25 cellular contexts compared by ENCODE assay signal in genomic region chr1:210081494-210081893, GRCh38.
"Had no signal": no experiment of that assay in that cellular context is flagged by ENCODE, and none has a peak within 500 bp of the region (broad histone marks: within the 10 kb centered on the region; RNA-seq: fewer than 3 reads in every experiment).

No MANE protein-coding gene starts in this region.

- H3K27me3 ChIP-seq: adrenal gland, body of pancreas, esophagus squamous epithelium, gastroesophageal sphincter had no signal

- H3K4me3 ChIP-seq: adrenal gland, body of pancreas, esophagus squamous epithelium, gastroesophageal sphincter had no signal

- H3K27ac ChIP-seq: adrenal gland, body of pancreas, epithelial cell of prostate, esophagus squamous epithelium, gastroesophageal sphincter had no signal

- H3K9me3 ChIP-seq: adrenal gland, body of pancreas, esophagus squamous epithelium, gastroesophageal sphincter had no signal

- DNase-seq: activated CD4-positive, alpha-beta memory T cell treated with anti-CD3 and anti-CD28 coated beads for 36 hours; activated CD4-positive, alpha-beta T cell treated with anti-CD3 and anti-CD28 coated beads for 36 hours; activated CD4-positive, alpha-beta T cell treated with anti-CD3 and anti-CD28 coated beads, Interleukin-2, amount 10 ng/mL, durations not matched to agents 24 days and 14 days; activated CD4-positive, CD25-positive, alpha-beta regulatory T cell; activated CD4-positive, CD25-positive, alpha-beta regulatory T cell treated with anti-CD3 and anti-CD28 coated beads, Interleukin-2, amount 50 U/mL, for 72 hours; activated CD8-positive, alpha-beta memory T cell treated with anti-CD3 and anti-CD28 coated beads, Interleukin-2, amount 10 ng/mL, durations not matched to agents 7 days and 5 days; activated CD8-positive, alpha-beta memory T cell treated with anti-CD3 and anti-CD28 coated beads, Interleukin-2, amount 50 U/mL, for 4 hours; activated CD8-positive, alpha-beta T cell treated with anti-CD3 and anti-CD28 coated beads, Interleukin-2, amount 10 ng/mL, durations not matched to agents 7 days and 5 days; activated effector memory CD4-positive, alpha-beta T cell treated with anti-CD3 and anti-CD28 coated beads, Interleukin-2, amount 50 U/mL, for 16 hours; activated naive CD4-positive, alpha-beta T cell treated with anti-CD3 and anti-CD28 coated beads for 36 hours; activated naive CD8-positive, alpha-beta T cell treated with anti-CD3 and anti-CD28 coated beads for 36 hours; activated naive CD8-positive, alpha-beta T cell treated with anti-CD3 and anti-CD28 coated beads, Interleukin-2, amount 50 U/mL, for 24 hours; activated T-cell treated with anti-CD3 and anti-CD28 coated beads, Interleukin-2, amount 50 U/mL, for 1 hour; activated T-cell treated with anti-CD3 and anti-CD28 coated beads, Interleukin-2, amount 50 U/mL, for 48 hours; adrenal gland; amygdala; aorta; body of pancreas; caudate nucleus; effector CD8-positive, alpha-beta T cell; esophagus squamous epithelium; foreskin melanocyte; hippocampal formation had no signal

- H3K4me1 ChIP-seq: adrenal gland, body of pancreas, esophagus squamous epithelium, gastroesophageal sphincter had no signal

- H3K36me3 ChIP-seq: adrenal gland, esophagus squamous epithelium, gastroesophageal sphincter had no signal

- ATAC-seq: activated CD4-positive, alpha-beta T cell treated with anti-CD3 and anti-CD28 coated beads for 36 hours; activated CD8-positive, alpha-beta memory T cell treated with anti-CD3 and anti-CD28 coated beads, Interleukin-2, amount 10 ng/mL, durations not matched to agents 7 days and 5 days; activated CD8-positive, alpha-beta T cell treated with anti-CD3 and anti-CD28 coated beads, Interleukin-2, amount 10 ng/mL, durations not matched to agents 7 days and 5 days; activated naive CD8-positive, alpha-beta T cell treated with anti-CD3 and anti-CD28 coated beads, Interleukin-2, amount 50 U/mL, for 24 hours; body of pancreas; gastroesophageal sphincter had no signal
